In genomic region chr18:22683196-22683676, GRCh38 we compare ENCODE assay signal across 1 cellular context.
TF ChIP-seq lines count a peak whose summit lies in the region.

No MANE protein-coding gene starts in this region.

TF ChIP-seq in HepG2, 621 proteins besides CTCF, POLR2A, EP300 and RAD21 (continued from another document):
- TF ChIP-seq PATZ1 (CRISPR knock-in tag; IDR thresholded peaks at IDR 0.05) (no peak), MAFF (IDR thresholded peaks at IDR 0.05; ENCODE audit: low read depth, low read length) (peak; percentile 90), SOX6 (IDR thresholded peaks at IDR 0.05) (no peak), SOX6 (CRISPR knock-in tag; IDR thresholded peaks at IDR 0.05) (peak; percentile 9; the same call in 1 of the 2 replicates)
